In the genomic region with DNA sequence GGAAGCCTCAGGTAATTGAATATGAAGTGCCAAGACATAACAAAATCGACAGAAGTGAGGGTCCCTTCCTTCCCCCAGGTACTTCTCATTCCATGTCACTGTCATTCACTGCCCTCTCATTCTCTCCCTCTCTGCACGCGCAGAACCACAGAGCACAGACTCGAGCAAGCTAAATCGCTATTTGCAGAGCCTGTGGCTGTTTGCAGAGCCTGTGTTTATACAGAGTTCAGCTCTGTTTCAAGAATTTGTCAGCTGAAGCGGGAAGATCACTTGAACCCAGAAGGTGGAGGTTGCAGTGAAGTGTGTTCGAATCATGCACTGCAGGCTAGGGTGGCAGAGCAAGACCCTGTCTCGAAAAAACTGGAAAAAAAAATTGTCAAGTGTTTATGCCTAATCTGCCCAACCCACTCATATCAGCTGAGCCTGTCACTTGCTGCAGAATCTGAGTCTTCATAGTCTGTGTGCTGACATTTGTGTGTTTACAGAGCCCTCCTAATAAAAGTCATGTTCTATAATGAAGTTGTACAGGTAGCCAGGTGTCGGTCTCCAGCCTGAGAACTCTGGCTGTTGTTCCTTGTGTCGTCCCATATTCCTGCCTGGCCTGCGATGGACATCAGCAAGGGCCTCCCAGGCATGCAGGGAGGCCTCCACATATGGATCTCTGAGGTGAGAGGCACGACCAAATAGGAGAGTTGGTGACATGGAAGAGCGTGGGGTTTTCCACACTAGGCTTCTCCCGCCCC, we compare ENCODE assay signal across 2 cellular contexts.
TF ChIP-seq lines count a peak whose summit lies in the region.

No MANE protein-coding gene starts in this region.

TF ChIP-seq in SK-N-SH, 30 proteins besides CTCF, POLR2A, EP300 and RAD21:
- no peak for TF ChIP-seq EZH2phosphoT487 (IDR thresholded peaks at IDR 0.05; ENCODE audit: borderline replicate concordance, low read depth)
- TF ChIP-seq GATA2 (CRISPR knock-in tag; IDR thresholded peaks at IDR 0.05) = no peak
- no peak for TF ChIP-seq PBX3 (IDR thresholded peaks at IDR 0.05)
- TF ChIP-seq SMC3 (IDR thresholded peaks at IDR 0.05; ENCODE audit: low read depth, low read length) = no peak
- no peak for TF ChIP-seq MEF2A (IDR thresholded peaks at IDR 0.05; ENCODE audit: borderline replicate concordance, low read depth)

TF ChIP-seq in SK-N-SH treated with all-trans-retinoic acid at 6 μM for 48 hours, 23 proteins besides CTCF, POLR2A, EP300 and RAD21:
- TF ChIP-seq ZNF8 (CRISPR knock-in tag; IDR thresholded peaks at IDR 0.05) (no peak), OSR1 (CRISPR knock-in tag; IDR thresholded peaks at IDR 0.05) (no peak), ARNTL (CRISPR knock-in tag; IDR thresholded peaks at IDR 0.05; ENCODE audit: borderline replicate concordance, low read depth) (no peak), TSHZ2 (CRISPR knock-in tag; IDR thresholded peaks at IDR 0.05) (no peak), ESRRG (CRISPR knock-in tag; IDR thresholded peaks at IDR 0.05) (no peak), SNAI2 (CRISPR knock-in tag; IDR thresholded peaks at IDR 0.05) (no peak), ZFP30 (CRISPR knock-in tag; IDR thresholded peaks at IDR 0.05) (no peak), ZNF565 (CRISPR knock-in tag; conservative IDR thresholded peaks at IDR 0.05; ENCODE audit: low read depth) (no peak), ISL1 (CRISPR knock-in tag; IDR thresholded peaks at IDR 0.05) (no peak), GLIS3 (CRISPR knock-in tag; IDR thresholded peaks at IDR 0.05) (no peak), CSDC2 (CRISPR knock-in tag; IDR thresholded peaks at IDR 0.05) (no peak), TCF4 (CRISPR knock-in tag; IDR thresholded peaks at IDR 0.05; ENCODE audit: borderline replicate concordance) (no peak), RARB (CRISPR knock-in tag; IDR thresholded peaks at IDR 0.05) (no peak), TOX (CRISPR knock-in tag; IDR thresholded peaks at IDR 0.05; ENCODE audit: borderline replicate concordance) (no peak)
- TF ChIP-seq, protein P1, sequence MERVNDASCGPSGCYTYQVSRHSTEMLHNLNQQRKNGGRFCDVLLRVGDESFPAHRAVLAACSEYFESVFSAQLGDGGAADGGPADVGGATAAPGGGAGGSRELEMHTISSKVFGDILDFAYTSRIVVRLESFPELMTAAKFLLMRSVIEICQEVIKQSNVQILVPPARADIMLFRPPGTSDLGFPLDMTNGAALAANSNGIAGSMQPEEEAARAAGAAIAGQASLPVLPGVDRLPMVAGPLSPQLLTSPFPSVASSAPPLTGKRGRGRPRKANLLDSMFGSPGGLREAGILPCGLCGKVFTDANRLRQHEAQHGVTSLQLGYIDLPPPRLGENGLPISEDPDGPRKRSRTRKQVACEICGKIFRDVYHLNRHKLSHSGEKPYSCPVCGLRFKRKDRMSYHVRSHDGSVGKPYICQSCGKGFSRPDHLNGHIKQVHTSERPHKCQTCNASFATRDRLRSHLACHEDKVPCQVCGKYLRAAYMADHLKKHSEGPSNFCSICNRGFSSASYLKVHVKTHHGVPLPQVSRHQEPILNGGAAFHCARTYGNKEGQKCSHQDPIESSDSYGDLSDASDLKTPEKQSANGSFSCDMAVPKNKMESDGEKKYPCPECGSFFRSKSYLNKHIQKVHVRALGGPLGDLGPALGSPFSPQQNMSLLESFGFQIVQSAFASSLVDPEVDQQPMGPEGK (CRISPR knock-in tag; IDR thresholded peaks at IDR 0.05; ENCODE audit: borderline replicate concordance) = no peak
- TF ChIP-seq, protein P2, sequence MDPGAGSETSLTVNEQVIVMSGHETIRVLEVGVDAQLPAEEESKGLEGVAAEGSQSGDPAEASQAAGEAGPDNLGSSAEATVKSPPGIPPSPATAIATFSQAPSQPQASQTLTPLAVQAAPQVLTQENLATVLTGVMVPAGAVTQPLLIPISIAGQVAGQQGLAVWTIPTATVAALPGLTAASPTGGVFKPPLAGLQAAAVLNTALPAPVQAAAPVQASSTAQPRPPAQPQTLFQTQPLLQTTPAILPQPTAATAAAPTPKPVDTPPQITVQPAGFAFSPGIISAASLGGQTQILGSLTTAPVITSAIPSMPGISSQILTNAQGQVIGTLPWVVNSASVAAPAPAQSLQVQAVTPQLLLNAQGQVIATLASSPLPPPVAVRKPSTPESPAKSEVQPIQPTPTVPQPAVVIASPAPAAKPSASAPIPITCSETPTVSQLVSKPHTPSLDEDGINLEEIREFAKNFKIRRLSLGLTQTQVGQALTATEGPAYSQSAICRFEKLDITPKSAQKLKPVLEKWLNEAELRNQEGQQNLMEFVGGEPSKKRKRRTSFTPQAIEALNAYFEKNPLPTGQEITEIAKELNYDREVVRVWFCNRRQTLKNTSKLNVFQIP (CRISPR knock-in tag; IDR thresholded peaks at IDR 0.05; ENCODE audit: borderline replicate concordance, low read depth) = no peak
- TF ChIP-seq, protein P3, sequence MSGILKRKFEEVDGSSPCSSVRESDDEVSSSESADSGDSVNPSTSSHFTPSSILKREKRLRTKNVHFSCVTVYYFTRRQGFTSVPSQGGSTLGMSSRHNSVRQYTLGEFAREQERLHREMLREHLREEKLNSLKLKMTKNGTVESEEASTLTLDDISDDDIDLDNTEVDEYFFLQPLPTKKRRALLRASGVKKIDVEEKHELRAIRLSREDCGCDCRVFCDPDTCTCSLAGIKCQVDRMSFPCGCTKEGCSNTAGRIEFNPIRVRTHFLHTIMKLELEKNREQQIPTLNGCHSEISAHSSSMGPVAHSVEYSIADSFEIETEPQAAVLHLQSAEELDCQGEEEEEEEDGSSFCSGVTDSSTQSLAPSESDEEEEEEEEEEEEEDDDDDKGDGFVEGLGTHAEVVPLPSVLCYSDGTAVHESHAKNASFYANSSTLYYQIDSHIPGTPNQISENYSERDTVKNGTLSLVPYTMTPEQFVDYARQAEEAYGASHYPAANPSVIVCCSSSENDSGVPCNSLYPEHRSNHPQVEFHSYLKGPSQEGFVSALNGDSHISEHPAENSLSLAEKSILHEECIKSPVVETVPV (CRISPR knock-in tag; IDR thresholded peaks at IDR 0.05) = no peak
- TF ChIP-seq, protein P4, sequence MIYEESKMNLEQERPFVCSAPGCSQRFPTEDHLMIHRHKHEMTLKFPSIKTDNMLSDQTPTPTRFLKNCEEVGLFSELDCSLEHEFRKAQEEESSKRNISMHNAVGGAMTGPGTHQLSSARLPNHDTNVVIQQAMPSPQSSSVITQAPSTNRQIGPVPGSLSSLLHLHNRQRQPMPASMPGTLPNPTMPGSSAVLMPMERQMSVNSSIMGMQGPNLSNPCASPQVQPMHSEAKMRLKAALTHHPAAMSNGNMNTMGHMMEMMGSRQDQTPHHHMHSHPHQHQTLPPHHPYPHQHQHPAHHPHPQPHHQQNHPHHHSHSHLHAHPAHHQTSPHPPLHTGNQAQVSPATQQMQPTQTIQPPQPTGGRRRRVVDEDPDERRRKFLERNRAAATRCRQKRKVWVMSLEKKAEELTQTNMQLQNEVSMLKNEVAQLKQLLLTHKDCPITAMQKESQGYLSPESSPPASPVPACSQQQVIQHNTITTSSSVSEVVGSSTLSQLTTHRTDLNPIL (CRISPR knock-in tag; IDR thresholded peaks at IDR 0.05; ENCODE audit: low read depth) = no peak
TF ChIP-seq in SK-N-SH treated with all-trans-retinoic acid at 6 μM for 48 hours: peak in this region for 0.
